In the genomic region with DNA sequence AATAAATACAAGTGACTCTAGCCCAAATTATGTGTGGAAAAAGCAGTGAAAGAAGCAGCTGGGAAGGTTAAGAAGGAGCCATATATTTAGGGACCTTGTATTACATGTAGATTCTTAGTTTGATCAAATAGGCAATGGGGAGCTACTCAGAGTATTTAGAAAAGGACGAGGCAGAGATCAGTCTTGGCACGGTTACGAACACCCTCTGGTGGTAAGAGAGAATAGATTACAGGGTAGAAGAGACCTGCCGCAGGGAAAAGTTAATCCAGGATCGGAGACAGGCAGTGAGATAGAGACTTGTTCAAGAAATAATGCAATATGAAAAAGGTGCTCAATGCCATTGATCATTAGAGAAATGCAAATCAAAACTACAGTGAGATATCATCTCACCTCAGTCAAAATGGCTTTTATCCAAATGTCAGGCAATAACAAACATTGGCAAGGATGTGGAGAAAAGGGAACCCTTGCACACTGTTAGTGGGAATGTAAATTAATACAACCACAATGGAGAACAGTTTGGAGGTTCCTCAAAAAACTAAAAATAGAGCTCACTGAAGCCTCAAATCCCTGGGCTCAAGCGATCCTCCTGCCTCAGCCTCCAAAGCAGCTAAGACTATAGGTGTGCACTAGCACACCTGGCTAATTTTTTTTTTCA, we compare ENCODE assay signal across 1 cellular context.
TF ChIP-seq lines count a peak whose summit lies in the region.

No MANE protein-coding gene starts in this region.

TF ChIP-seq in H1, 55 proteins besides CTCF, POLR2A, EP300 and RAD21 (continued from another document):
- TF ChIP-seq HDAC2 (IDR thresholded peaks at IDR 0.05; ENCODE audit: borderline replicate concordance in 1 of 2, low read depth in 2 of 2, low read length in 2 of 2), result no peak
- no peak for TF ChIP-seq SIRT6 (IDR thresholded peaks at IDR 0.05; ENCODE audit: low read length)
- no peak for TF ChIP-seq KDM4A (IDR thresholded peaks at IDR 0.05; ENCODE audit: low read depth, low read length, severe bottlenecking)
- TF ChIP-seq SP1 (IDR thresholded peaks at IDR 0.05; ENCODE audit: low read depth, low read length), result no peak
- TF ChIP-seq PHF8 (conservative IDR thresholded peaks at IDR 0.05; ENCODE audit: low read depth, low read length), result no peak
- TF ChIP-seq CHD2 (IDR thresholded peaks at IDR 0.05; ENCODE audit: low read length), result no peak
- TF ChIP-seq SP4 (IDR thresholded peaks at IDR 0.05; ENCODE audit: low read length), result no peak
- no peak for TF ChIP-seq GTF2F1 (IDR thresholded peaks at IDR 0.05; ENCODE audit: borderline replicate concordance, low read depth, low read length)
- TF ChIP-seq, protein P1, sequence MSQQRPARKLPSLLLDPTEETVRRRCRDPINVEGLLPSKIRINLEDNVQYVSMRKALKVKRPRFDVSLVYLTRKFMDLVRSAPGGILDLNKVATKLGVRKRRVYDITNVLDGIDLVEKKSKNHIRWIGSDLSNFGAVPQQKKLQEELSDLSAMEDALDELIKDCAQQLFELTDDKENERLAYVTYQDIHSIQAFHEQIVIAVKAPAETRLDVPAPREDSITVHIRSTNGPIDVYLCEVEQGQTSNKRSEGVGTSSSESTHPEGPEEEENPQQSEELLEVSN (IDR thresholded peaks at IDR 0.05), result no peak
- no peak for TF ChIP-seq KDM5A (IDR thresholded peaks at IDR 0.05; ENCODE audit: low read length)
- TF ChIP-seq BACH1 (IDR thresholded peaks at IDR 0.05; ENCODE audit: low read length), result no peak
- no peak for TF ChIP-seq GABPA (IDR thresholded peaks at IDR 0.05; ENCODE audit: borderline replicate concordance, insufficient read depth, low read length)
- no peak for TF ChIP-seq RBBP5 (IDR thresholded peaks at IDR 0.05; ENCODE audit: borderline replicate concordance, low read depth, low read length)
- no peak for TF ChIP-seq SIN3A (conservative IDR thresholded peaks at IDR 0.05 in 1 of 2, IDR thresholded peaks at IDR 0.05 in 1 of 2; ENCODE audit: low read depth in 1 of 2, low read length in 2 of 2)
- no peak for TF ChIP-seq YY1 (IDR thresholded peaks at IDR 0.05; ENCODE audit: low read depth, low read length)
TF ChIP-seq in H1: peak in this region for 0.
